In genomic region chr18:49813321-49814146, GRCh38 we compare ENCODE assay signal across 1 cellular context.
TF ChIP-seq lines count a peak whose summit lies in the region.

Gene ACAA2, minus strand, starts transcription at chr18:49813533. Its CDS starts 49 bp downstream, at chr18:49813484.

TF ChIP-seq in HepG2, 621 proteins besides CTCF, POLR2A, EP300 and RAD21 (continued from another document and continues in another):
- TF ChIP-seq MYPOP (CRISPR knock-in tag; IDR thresholded peaks at IDR 0.05): peak; percentile 40
- TF ChIP-seq ZNF616 (CRISPR knock-in tag; IDR thresholded peaks at IDR 0.05; ENCODE audit: low read depth): 0 out of 2 replicates have a peak, but pooled peaks have one; percentile 12
- 0 out of 2 replicates have a peak, but pooled peaks have one; percentile 28 for TF ChIP-seq CHD4 (IDR thresholded peaks at IDR 0.05; ENCODE audit: borderline replicate concordance, low read length)
- TF ChIP-seq ZNF251 (CRISPR knock-in tag; IDR thresholded peaks at IDR 0.05): no peak
- TF ChIP-seq KMT2A (CRISPR knock-in tag; IDR thresholded peaks at IDR 0.05): 0 out of 2 replicates have a peak, but pooled peaks have one; percentile 8
- 0 out of 2 replicates have a peak, but pooled peaks have one; percentile 35 for TF ChIP-seq REPIN1 (CRISPR knock-in tag; IDR thresholded peaks at IDR 0.05; ENCODE audit: borderline replicate concordance, low read depth)
- TF ChIP-seq MBD4 (IDR thresholded peaks at IDR 0.05; ENCODE audit: borderline replicate concordance, low read length): no peak
- TF ChIP-seq NFE2 (CRISPR knock-in tag; IDR thresholded peaks at IDR 0.05): no peak
- TF ChIP-seq, protein P1, sequence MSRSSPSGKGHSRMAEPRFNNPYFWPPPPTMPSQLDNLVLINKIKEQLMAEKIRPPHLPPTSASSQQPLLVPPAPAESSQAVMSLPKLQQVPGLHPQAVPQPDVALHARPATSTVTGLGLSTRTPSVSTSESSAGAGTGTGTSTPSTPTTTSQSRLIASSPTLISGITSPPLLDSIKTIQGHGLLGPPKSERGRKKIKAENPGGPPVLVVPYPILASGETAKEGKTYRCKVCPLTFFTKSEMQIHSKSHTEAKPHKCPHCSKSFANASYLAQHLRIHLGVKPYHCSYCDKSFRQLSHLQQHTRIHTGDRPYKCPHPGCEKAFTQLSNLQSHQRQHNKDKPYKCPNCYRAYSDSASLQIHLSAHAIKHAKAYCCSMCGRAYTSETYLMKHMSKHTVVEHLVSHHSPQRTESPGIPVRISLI (CRISPR knock-in tag; IDR thresholded peaks at IDR 0.05; ENCODE audit: borderline replicate concordance): peak; percentile 39; the same call in 1 of the 2 replicates
- TF ChIP-seq MAFK (conservative IDR thresholded peaks at IDR 0.05 in 1 of 2, IDR thresholded peaks at IDR 0.05 in 1 of 2; ENCODE audit: low read length in 2 of 2): no peak
- no peak for TF ChIP-seq SP140L (CRISPR knock-in tag; IDR thresholded peaks at IDR 0.05; ENCODE audit: borderline replicate concordance)
- TF ChIP-seq, protein P2, sequence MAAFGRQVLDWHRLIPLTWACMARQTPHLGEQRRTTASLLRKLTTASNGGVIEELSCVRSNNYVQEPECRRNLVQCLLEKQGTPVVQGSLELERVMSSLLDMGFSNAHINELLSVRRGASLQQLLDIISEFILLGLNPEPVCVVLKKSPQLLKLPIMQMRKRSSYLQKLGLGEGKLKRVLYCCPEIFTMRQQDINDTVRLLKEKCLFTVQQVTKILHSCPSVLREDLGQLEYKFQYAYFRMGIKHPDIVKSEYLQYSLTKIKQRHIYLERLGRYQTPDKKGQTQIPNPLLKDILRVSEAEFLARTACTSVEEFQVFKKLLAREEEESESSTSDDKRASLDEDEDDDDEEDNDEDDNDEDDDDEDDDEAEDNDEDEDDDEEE (CRISPR knock-in tag; IDR thresholded peaks at IDR 0.05): no peak
- no peak for TF ChIP-seq ZSCAN20 (CRISPR knock-in tag; IDR thresholded peaks at IDR 0.05; ENCODE audit: borderline replicate concordance)
- TF ChIP-seq ZNF557 (CRISPR knock-in tag; IDR thresholded peaks at IDR 0.05): no peak
- no peak for TF ChIP-seq PBX2 (CRISPR knock-in tag; IDR thresholded peaks at IDR 0.05)
- no peak for TF ChIP-seq SIN3B (IDR thresholded peaks at IDR 0.05; ENCODE audit: low read length)
- TF ChIP-seq RAD51 (IDR thresholded peaks at IDR 0.05; ENCODE audit: borderline replicate concordance): no peak
- no peak; the same call in none of the 2 replicates for TF ChIP-seq ZNF709 (CRISPR knock-in tag; IDR thresholded peaks at IDR 0.05)
- no peak for TF ChIP-seq SMC3 (IDR thresholded peaks at IDR 0.05; ENCODE audit: low read length)
- TF ChIP-seq, protein P3, sequence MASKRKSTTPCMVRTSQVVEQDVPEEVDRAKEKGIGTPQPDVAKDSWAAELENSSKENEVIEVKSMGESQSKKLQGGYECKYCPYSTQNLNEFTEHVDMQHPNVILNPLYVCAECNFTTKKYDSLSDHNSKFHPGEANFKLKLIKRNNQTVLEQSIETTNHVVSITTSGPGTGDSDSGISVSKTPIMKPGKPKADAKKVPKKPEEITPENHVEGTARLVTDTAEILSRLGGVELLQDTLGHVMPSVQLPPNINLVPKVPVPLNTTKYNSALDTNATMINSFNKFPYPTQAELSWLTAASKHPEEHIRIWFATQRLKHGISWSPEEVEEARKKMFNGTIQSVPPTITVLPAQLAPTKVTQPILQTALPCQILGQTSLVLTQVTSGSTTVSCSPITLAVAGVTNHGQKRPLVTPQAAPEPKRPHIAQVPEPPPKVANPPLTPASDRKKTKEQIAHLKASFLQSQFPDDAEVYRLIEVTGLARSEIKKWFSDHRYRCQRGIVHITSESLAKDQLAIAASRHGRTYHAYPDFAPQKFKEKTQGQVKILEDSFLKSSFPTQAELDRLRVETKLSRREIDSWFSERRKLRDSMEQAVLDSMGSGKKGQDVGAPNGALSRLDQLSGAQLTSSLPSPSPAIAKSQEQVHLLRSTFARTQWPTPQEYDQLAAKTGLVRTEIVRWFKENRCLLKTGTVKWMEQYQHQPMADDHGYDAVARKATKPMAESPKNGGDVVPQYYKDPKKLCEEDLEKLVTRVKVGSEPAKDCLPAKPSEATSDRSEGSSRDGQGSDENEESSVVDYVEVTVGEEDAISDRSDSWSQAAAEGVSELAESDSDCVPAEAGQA (IDR thresholded peaks at IDR 0.05; ENCODE audit: low read depth): no peak
- TF ChIP-seq, protein P3 (CRISPR knock-in tag; IDR thresholded peaks at IDR 0.05; ENCODE audit: borderline replicate concordance): no peak
- TF ChIP-seq ZNF296 (CRISPR knock-in tag; conservative IDR thresholded peaks at IDR 0.05): no peak
- TF ChIP-seq ZNF782 (CRISPR knock-in tag; IDR thresholded peaks at IDR 0.05; ENCODE audit: borderline replicate concordance): 0 out of 2 replicates have a peak, but pooled peaks have one; percentile 32
- no peak for TF ChIP-seq ZNF674 (CRISPR knock-in tag; IDR thresholded peaks at IDR 0.05; ENCODE audit: low read depth)
- TF ChIP-seq, protein P4, sequence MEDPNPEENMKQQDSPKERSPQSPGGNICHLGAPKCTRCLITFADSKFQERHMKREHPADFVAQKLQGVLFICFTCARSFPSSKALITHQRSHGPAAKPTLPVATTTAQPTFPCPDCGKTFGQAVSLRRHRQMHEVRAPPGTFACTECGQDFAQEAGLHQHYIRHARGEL (CRISPR knock-in tag; IDR thresholded peaks at IDR 0.05): no peak
- TF ChIP-seq, protein P5, sequence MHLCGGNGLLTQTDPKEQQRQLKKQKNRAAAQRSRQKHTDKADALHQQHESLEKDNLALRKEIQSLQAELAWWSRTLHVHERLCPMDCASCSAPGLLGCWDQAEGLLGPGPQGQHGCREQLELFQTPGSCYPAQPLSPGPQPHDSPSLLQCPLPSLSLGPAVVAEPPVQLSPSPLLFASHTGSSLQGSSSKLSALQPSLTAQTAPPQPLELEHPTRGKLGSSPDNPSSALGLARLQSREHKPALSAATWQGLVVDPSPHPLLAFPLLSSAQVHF (CRISPR knock-in tag; IDR thresholded peaks at IDR 0.05): no peak
- TF ChIP-seq ZNF207 (IDR thresholded peaks at IDR 0.05; ENCODE audit: borderline replicate concordance): no peak
- TF ChIP-seq MLLT10 (CRISPR knock-in tag; IDR thresholded peaks at IDR 0.05): no peak
- TF ChIP-seq ARNT (IDR thresholded peaks at IDR 0.05): no peak
- TF ChIP-seq GLI4 (CRISPR knock-in tag; IDR thresholded peaks at IDR 0.05; ENCODE audit: borderline replicate concordance): no peak
- peak; percentile 73; the same call in 1 of the 2 replicates for TF ChIP-seq ZSCAN12 (CRISPR knock-in tag; IDR thresholded peaks at IDR 0.05)
- peak; percentile 81 for TF ChIP-seq KDM5B (CRISPR knock-in tag; IDR thresholded peaks at IDR 0.05; ENCODE audit: borderline replicate concordance)
- TF ChIP-seq, protein P6, sequence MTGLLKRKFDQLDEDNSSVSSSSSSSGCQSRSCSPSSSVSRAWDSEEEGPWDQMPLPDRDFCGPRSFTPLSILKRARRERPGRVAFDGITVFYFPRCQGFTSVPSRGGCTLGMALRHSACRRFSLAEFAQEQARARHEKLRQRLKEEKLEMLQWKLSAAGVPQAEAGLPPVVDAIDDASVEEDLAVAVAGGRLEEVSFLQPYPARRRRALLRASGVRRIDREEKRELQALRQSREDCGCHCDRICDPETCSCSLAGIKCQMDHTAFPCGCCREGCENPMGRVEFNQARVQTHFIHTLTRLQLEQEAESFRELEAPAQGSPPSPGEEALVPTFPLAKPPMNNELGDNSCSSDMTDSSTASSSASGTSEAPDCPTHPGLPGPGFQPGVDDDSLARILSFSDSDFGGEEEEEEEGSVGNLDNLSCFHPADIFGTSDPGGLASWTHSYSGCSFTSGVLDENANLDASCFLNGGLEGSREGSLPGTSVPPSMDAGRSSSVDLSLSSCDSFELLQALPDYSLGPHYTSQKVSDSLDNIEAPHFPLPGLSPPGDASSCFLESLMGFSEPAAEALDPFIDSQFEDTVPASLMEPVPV (CRISPR knock-in tag; IDR thresholded peaks at IDR 0.05): peak; percentile 69; the same call in 1 of the 2 replicates
- TF ChIP-seq BCL3 (CRISPR knock-in tag; IDR thresholded peaks at IDR 0.05): 0 out of 2 replicates have a peak, but pooled peaks have one; percentile 18
- TF ChIP-seq ZSCAN5A (CRISPR knock-in tag; IDR thresholded peaks at IDR 0.05; ENCODE audit: borderline replicate concordance): no peak
- TF ChIP-seq U2AF2 (IDR thresholded peaks at IDR 0.05; ENCODE audit: low read depth, low read length): no peak
- no peak for TF ChIP-seq TGIF2 (CRISPR knock-in tag; IDR thresholded peaks at IDR 0.05)
- 0 out of 2 replicates have a peak, but pooled peaks have one; percentile 18 for TF ChIP-seq ZNF431 (CRISPR knock-in tag; IDR thresholded peaks at IDR 0.05; ENCODE audit: borderline replicate concordance, low read depth)
- TF ChIP-seq, protein P7, sequence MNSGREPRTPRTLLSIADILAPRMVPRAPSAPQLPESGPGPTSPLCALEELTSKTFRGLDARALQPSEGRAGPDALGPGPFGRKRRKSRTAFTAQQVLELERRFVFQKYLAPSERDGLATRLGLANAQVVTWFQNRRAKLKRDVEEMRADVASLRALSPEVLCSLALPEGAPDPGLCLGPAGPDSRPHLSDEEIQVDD (CRISPR knock-in tag; IDR thresholded peaks at IDR 0.05; ENCODE audit: borderline replicate concordance): no peak
- no peak for TF ChIP-seq ZNF773 (CRISPR knock-in tag; IDR thresholded peaks at IDR 0.05; ENCODE audit: borderline replicate concordance)
- TF ChIP-seq REL (CRISPR knock-in tag; conservative IDR thresholded peaks at IDR 0.05): no peak; the same call in 1 of the 2 replicates
- TF ChIP-seq ZNF672 (CRISPR knock-in tag; IDR thresholded peaks at IDR 0.05): no peak
- no peak for TF ChIP-seq PAWR (CRISPR knock-in tag; IDR thresholded peaks at IDR 0.05; ENCODE audit: borderline replicate concordance)
- TF ChIP-seq NR3C1 (CRISPR knock-in tag; IDR thresholded peaks at IDR 0.05): no peak
- TF ChIP-seq RBAK (CRISPR knock-in tag; IDR thresholded peaks at IDR 0.05): no peak
- TF ChIP-seq, protein P8, sequence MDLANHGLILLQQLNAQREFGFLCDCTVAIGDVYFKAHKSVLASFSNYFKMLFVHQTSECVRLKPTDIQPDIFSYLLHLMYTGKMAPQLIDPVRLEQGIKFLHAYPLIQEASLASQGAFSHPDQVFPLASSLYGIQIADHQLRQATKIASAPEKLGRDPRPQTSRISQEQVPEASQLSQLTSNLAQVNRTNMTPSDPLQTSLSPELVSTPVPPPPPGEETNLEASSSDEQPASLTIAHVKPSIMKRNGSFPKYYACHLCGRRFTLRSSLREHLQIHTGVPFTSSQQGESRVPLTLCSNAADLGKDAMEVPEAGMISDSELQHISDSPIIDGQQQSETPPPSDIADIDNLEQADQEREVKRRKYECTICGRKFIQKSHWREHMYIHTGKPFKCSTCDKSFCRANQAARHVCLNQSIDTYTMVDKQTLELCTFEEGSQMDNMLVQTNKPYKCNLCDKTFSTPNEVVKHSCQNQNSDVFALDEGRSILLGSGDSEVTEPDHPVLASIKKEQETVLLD (CRISPR knock-in tag; IDR thresholded peaks at IDR 0.05; ENCODE audit: low read depth): no peak
- TF ChIP-seq NFYB (CRISPR knock-in tag; IDR thresholded peaks at IDR 0.05): peak; percentile 27; the same call in 1 of the 2 replicates
- TF ChIP-seq LCORL (IDR thresholded peaks at IDR 0.05): no peak
- TF ChIP-seq LCORL (CRISPR knock-in tag; IDR thresholded peaks at IDR 0.05): no peak; the same call in 1 of the 2 replicates
- TF ChIP-seq ZNF563 (CRISPR knock-in tag; IDR thresholded peaks at IDR 0.05): peak; percentile 32
- TF ChIP-seq KLF13 (CRISPR knock-in tag; IDR thresholded peaks at IDR 0.05): no peak
